In the genomic region with DNA sequence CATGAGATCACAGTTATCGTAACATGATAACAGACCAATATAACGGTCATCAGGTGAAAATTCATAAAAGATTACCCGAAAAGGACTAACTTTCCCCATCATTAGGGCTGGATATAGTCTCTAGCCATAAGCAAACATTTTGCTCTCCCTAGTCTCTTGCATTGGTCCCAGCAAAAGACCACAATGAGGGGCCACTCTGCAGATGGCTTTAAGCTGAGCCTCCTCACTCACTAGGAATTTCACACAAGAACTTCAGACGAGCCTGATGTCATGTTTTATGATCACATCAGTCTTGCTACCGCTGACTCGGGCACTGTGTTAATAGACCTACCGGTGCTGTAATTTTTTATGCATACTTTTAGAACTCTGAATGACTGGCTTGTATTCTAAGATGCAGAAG, we compare ENCODE assay signal across 15 cellular contexts. TPM values are rescaled to one million over a fixed set of nuclear protein-coding genes. Genes with fewer than 3 reads are reported as not detected.
DNase-seq lines count a peak whose midpoint lies in the region; ATAC-seq and TF ChIP-seq lines count a peak whose summit lies in the region.
"Had no signal": no experiment of that assay in that cellular context is flagged by ENCODE, and none has a peak within 500 bp of the region (broad histone marks: within the 10 kb centered on the region; RNA-seq: fewer than 3 reads in every experiment).

No MANE protein-coding gene starts in this region.

- H3K4me1 Mint-ChIP-seq in IgD-negative memory B cell, result peaks cover 1 to 15% (median 13%) of the 10 kb centered on the region in 3 donors
- peaks cover 9 to 62% (median 45%) of the 10 kb centered on the region in 4 donors for H3K4me1 Mint-ChIP-seq in naive thymus-derived CD8-positive, alpha-beta T cell

- peaks cover 2 to 28% (median 17%) of the 10 kb centered on the region in 3 donors for H3K9me3 Mint-ChIP-seq in IgD-negative memory B cell
- peaks cover 0 to 39% (median 14%) of the 10 kb centered on the region in 9 donors for H3K9me3 Mint-ChIP-seq in naive thymus-derived CD8-positive, alpha-beta T cell

- peak overlapping the region in 2 of 3 donors; percentile 55 to 67 for H3K27ac Mint-ChIP-seq in IgD-negative memory B cell
- H3K27ac Mint-ChIP-seq in naive thymus-derived CD8-positive, alpha-beta T cell, result peak overlapping the region in 9 of 10 donors; percentile 17 to 78 (median 36)

- peaks cover 8 to 33% of the 10 kb centered on the region in 2 donors for H3K9me3 ChIP-seq in right atrium auricular region

- H3K4me3 Mint-ChIP-seq in IgD-negative memory B cell, result no peak overlapping the region
- H3K4me3 Mint-ChIP-seq in naive thymus-derived CD8-positive, alpha-beta T cell, result peak overlapping the region in 3 of 10 donors; percentile 14 to 56 (median 28)

- DNase-seq in EL, result peak; percentile 60
- DNase-seq in amniotic epithelial cell (ENCODE audit: low read depth), result peak; percentile 15
- DNase-seq in naive thymus-derived CD8-positive, alpha-beta T cell, result peak in 1 of 10 donors; percentile 17
- no peak for DNase-seq in NCI-H446 (lab: John Stamatoyannopoulos, UW)
- no peak for DNase-seq in activated CD4-positive, alpha-beta T cell treated with anti-CD3 and anti-CD28 coated beads, Interleukin-2, amount 50 U/mL, for 4 hours
- no peak for DNase-seq in right atrium auricular region (ENCODE audit: low spot score)
- DNase-seq: GOT3, NCI-H1092, NCI-H1694 treated with DMSO at 0.1 percent for 48 hours, NCI-H748 treated with DMSO at 0.1 percent for 48 hours, PC-9 had no signal

- no peaks in the 10 kb centered on the region for H3K4me1 ChIP-seq in right atrium auricular region

- H3K27me3 ChIP-seq in right atrium auricular region, result no peaks in the 10 kb centered on the region

- H3K27ac ChIP-seq in right atrium auricular region, result no peak overlapping the region
- H3K27ac ChIP-seq: KMS-11, PC-9 had no signal

- H3K36me3 Mint-ChIP-seq in IgD-negative memory B cell, result peaks cover 44% of the 10 kb centered on the region
- peaks cover 59 to 87% (median 84%) of the 10 kb centered on the region in 3 donors for H3K36me3 Mint-ChIP-seq in naive thymus-derived CD8-positive, alpha-beta T cell

- TF ChIP-seq CTCF in right atrium auricular region (IDR thresholded peaks at IDR 0.05), result no peak

- no peaks in the 10 kb centered on the region for H3K27me3 Mint-ChIP-seq in IgD-negative memory B cell
- H3K27me3 Mint-ChIP-seq in naive thymus-derived CD8-positive, alpha-beta T cell, result no peaks in the 10 kb centered on the region

- peak; percentile 6 to 28 for ATAC-seq in naive thymus-derived CD8-positive, alpha-beta T cell
- no peak for ATAC-seq in HG03378 (IDR thresholded peaks at IDR 0.05; ENCODE audit: unreplicated experiment)

- peaks cover 40% of the 10 kb centered on the region for H3K36me3 ChIP-seq in right atrium auricular region

- POLR2A ChIA-PET in naive thymus-derived CD8-positive, alpha-beta T cell (lab: Charles Lee), result interaction anchor here (0.6 to 2.9 kb wide), 5 partner anchors 8 to 35 kb away, joined by 3 to 11 read pairs (median 5); a partner anchor contains a TSS

- no peak overlapping the region for H3K4me3 ChIP-seq in right atrium auricular region
- H3K4me3 ChIP-seq: PC-9, SK-N-MC had no signal

RNA-seq across cellular contexts. Expression of a gene that starts 35.2 kb away (rescaled TPM):
- polyA plus RNA-seq in IgD-negative memory B cell, result 71.9 TPM
- total RNA-seq in naive thymus-derived CD8-positive, alpha-beta T cell, result 100 to 1,000 TPM; 312 to 331 TPM
- 10 to 100 TPM; 73.5 to 98.3 (median 91.9) TPM for polyA plus RNA-seq in naive thymus-derived CD8-positive, alpha-beta T cell
- 1 to 10 TPM; 6.7 to 7.9 TPM for total RNA-seq in right atrium auricular region

Comparison
In these comparisons a context has a peak if more than half of its experiments do, and no peak if none do; other contexts are left out.
1. DNase-seq: peak in EL (single experiment) and amniotic epithelial cell (single experiment); none in NCI-H446 (0 of 2), activated CD4-positive, alpha-beta T cell treated with anti-CD3 and anti-CD28 coated beads, Interleukin-2, amount 50 U/mL, for 4 hours (0 of 2) and right atrium auricular region (single experiment).
2. RNA of a gene that starts 35.2 kb away (total RNA-seq): 312 to 331 TPM in naive thymus-derived CD8-positive, alpha-beta T cell; 6.7 to 7.9 TPM in right atrium auricular region; every median in the first group is over 10 times any median in the second.